ENCODE assay signal across 8 cellular contexts in the genomic region with DNA sequence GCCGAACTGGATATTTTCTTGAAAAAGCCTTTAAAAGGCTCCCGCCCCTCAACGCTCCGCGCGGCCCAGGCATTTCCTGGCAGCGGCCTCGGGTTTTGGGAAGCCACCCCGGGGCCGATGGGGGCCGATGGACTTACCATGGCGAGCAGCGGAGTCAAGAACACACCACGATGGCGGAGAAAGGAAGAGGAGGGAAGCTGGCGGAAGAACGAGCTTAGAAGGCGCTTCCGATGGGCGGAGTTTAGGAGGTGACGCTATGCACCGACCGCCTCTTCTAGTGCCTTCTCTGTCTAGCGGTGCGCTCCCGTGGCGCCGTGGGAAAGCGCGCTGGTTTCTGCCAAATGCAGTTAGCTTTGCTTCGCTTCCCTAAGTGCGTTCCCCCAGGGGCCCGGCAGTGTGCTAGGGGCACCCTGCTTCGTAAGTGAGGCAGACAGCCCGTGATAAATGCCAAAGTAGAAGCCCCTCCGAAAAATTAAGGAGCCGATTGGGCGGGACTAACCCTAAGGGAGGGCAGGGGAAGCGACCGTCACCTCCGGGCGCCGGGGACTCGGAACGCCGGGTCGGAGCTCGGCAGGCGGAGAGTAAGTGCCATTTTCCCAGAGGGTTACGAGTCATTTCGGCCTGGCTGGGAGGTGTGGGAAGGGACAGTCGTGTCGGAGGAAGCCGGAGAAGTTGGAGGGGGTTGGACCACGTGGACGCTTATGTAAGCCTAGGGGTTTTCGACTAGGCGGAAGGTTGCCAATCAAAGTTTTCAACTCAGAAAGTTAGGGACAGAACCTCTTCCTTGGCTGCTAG. TPM values are rescaled to one million over a fixed set of nuclear protein-coding genes. Genes with fewer than 3 reads are reported as not detected.
DNase-seq lines count a peak whose midpoint lies in the region; ATAC-seq and TF ChIP-seq lines count a peak whose summit lies in the region.

A gene (minus strand): TSS at position 194 of the 795 bp plus-strand sequence. CDS start 54 bp downstream, at position 140.

- H3K4me3 ChIP-seq in CD4-positive, alpha-beta memory T cell (ENCODE audit: low read length in 2 of 2), result peak within 1 kb of the TSS; percentile 70 to 83
- peak within 1 kb of the TSS; percentile 55 to 67 (median 67) for H3K4me3 ChIP-seq in right lobe of liver

- ATAC-seq in GM19455 (IDR thresholded peaks at IDR 0.05; ENCODE audit: unreplicated experiment), result peak; percentile 97
- ATAC-seq in right lobe of liver, result peak; percentile 94 to 97 (median 94)

- no peak for TF ChIP-seq CTCF in right lobe of liver (IDR thresholded peaks at IDR 0.05)

- peak within 1 kb of the TSS; percentile 90 for H3K27ac ChIP-seq in CD4-positive, alpha-beta memory T cell (ENCODE audit: low read depth, low read length)
- peak within 1 kb of the TSS; percentile 92 to 98 (median 95) for H3K27ac ChIP-seq in right lobe of liver

- POLR2A ChIA-PET in CD4-positive, alpha-beta memory T cell (lab: Charles Lee; ENCODE audit: partially characterized antibody), result interaction anchor here (0.5 to 3.3 kb wide), 33 partner anchors 16 to 554 kb away, joined by 3 to 65 read pairs (median 4); a partner anchor contains a TSS
- POLR2A ChIA-PET in activated CD4-positive, alpha-beta memory T cell treated with anti-CD3 and anti-CD28 coated beads for 36 hours (lab: Charles Lee), result interaction anchor here (0.7 to 2.2 kb wide), 18 partner anchors 11 to 218 kb away, joined by 3 to 29 read pairs (median 5); a partner anchor contains a TSS

- H3K27me3 Mint-ChIP-seq in CD4-positive, alpha-beta memory T cell, result no peaks in the 10 kb centered on the region
- no peaks in the 10 kb centered on the region for H3K27me3 Mint-ChIP-seq in activated CD4-positive, alpha-beta memory T cell treated with anti-CD3 and anti-CD28 coated beads for 36 hours

- no peaks in the 10 kb centered on the region for H3K27me3 ChIP-seq in CD4-positive, alpha-beta memory T cell (ENCODE audit: insufficient read depth, low read length)
- H3K27me3 ChIP-seq in right lobe of liver, result no peaks in the 10 kb centered on the region

- no peaks in the 10 kb centered on the region for H3K9me3 ChIP-seq in CD4-positive, alpha-beta memory T cell (ENCODE audit: control insufficient read depth in 1 of 2, low read length in 2 of 2)
- H3K9me3 ChIP-seq in right lobe of liver, result no peaks in the 10 kb centered on the region

- H3K36me3 Mint-ChIP-seq in CD4-positive, alpha-beta memory T cell, result peaks cover 15 to 44% of the 10 kb centered on the region in 2 donors
- H3K36me3 Mint-ChIP-seq in activated CD4-positive, alpha-beta memory T cell treated with anti-CD3 and anti-CD28 coated beads for 36 hours, result peaks cover 40% of the 10 kb centered on the region

- peak within 1 kb of the TSS; percentile 96 to 99 (median 98) for H3K27ac Mint-ChIP-seq in CD4-positive, alpha-beta memory T cell
- H3K27ac Mint-ChIP-seq in activated CD4-positive, alpha-beta memory T cell treated with anti-CD3 and anti-CD28 coated beads for 36 hours, result peak within 1 kb of the TSS; percentile 97

- intact Hi-C loops in CD4-positive, alpha-beta memory T cell (cut with micrococcal nuclease), result loop anchor here (1.0 to 5.0 kb wide), 7 partner anchors 35 to 322 kb away; a partner anchor contains a TSS
- intact Hi-C loops in activated CD4-positive, alpha-beta memory T cell treated with anti-CD3 and anti-CD28 coated beads for 36 hours (cut with micrococcal nuclease), result loop anchor here (1.0 to 5.0 kb wide), 11 partner anchors 27 to 274 kb away; a partner anchor contains a TSS
- intact Hi-C loops in right lobe of liver (cut with DNase I), result no loop called here

- H3K4me1 Mint-ChIP-seq in CD4-positive, alpha-beta memory T cell, result peaks cover 10 to 52% (median 22%) of the 10 kb centered on the region in 4 donors
- H3K4me1 Mint-ChIP-seq in activated CD4-positive, alpha-beta memory T cell treated with anti-CD3 and anti-CD28 coated beads for 36 hours (ENCODE audit: low read depth), result peaks cover 20% of the 10 kb centered on the region

- CTCF ChIA-PET in CD4-positive, alpha-beta memory T cell (lab: Charles Lee; ENCODE audit: partially characterized antibody), result interaction anchor here (0.6 to 2.2 kb wide), 12 partner anchors 10 to 309 kb away, joined by 3 to 12 read pairs (median 4); a partner anchor contains a TSS
- CTCF ChIA-PET in activated CD4-positive, alpha-beta memory T cell treated with anti-CD3 and anti-CD28 coated beads for 36 hours (lab: Charles Lee), result interaction anchor here (0.8 to 2.2 kb wide), 9 partner anchors 34 to 322 kb away, joined by 3 to 12 read pairs (median 4); a partner anchor contains a TSS

- no peaks in the 10 kb centered on the region for H3K9me3 Mint-ChIP-seq in CD4-positive, alpha-beta memory T cell
- H3K9me3 Mint-ChIP-seq in activated CD4-positive, alpha-beta memory T cell treated with anti-CD3 and anti-CD28 coated beads for 36 hours, result no peaks in the 10 kb centered on the region

- TF ChIP-seq POLR2A in right lobe of liver (IDR thresholded peaks at IDR 0.05), result peak; percentile 84

- peak within 1 kb of the TSS; percentile 91 to 96 (median 95) for H3K4me3 Mint-ChIP-seq in CD4-positive, alpha-beta memory T cell
- peak within 1 kb of the TSS; percentile 90 for H3K4me3 Mint-ChIP-seq in activated CD4-positive, alpha-beta memory T cell treated with anti-CD3 and anti-CD28 coated beads for 36 hours

- peak; percentile 78 to 89 (median 85) for DNase-seq in CD4-positive, alpha-beta memory T cell
- DNase-seq in HK-2 (ENCODE audit: unreplicated experiment), result peak; percentile 78
- DNase-seq in NCI-H82 treated with DMSO at 0.1 percent for 48 hours (lab: John Stamatoyannopoulos, UW; ENCODE audit: unreplicated experiment), result peak; percentile 92
- peak; percentile 86 for DNase-seq in activated CD4-positive, alpha-beta memory T cell treated with anti-CD3 and anti-CD28 coated beads for 36 hours
- peak; percentile 83 to 92 for DNase-seq in dermis microvascular lymphatic vessel endothelial cell (ENCODE audit: low read depth in 2 of 2)
- DNase-seq in right lobe of liver, result peak; percentile 83 to 88 (median 87)
- peak; percentile 68 to 81 for DNase-seq in stimulated activated CD4-positive, alpha-beta T cell treated with anti-CD3 and anti-CD28 coated beads, Interleukin-4, amount 100 ng/mL, for 4 hours

- peaks cover 40% of the 10 kb centered on the region for H3K4me1 ChIP-seq in CD4-positive, alpha-beta memory T cell (ENCODE audit: insufficient read depth, low read length)
- H3K4me1 ChIP-seq in right lobe of liver, result peaks cover 0 to 6% (median 0%) of the 10 kb centered on the region in 4 donors

- peaks cover 20% of the 10 kb centered on the region for H3K36me3 ChIP-seq in CD4-positive, alpha-beta memory T cell (ENCODE audit: insufficient read depth, low read length)
- peaks cover 0 to 11% (median 0%) of the 10 kb centered on the region in 4 donors for H3K36me3 ChIP-seq in right lobe of liver

- WGBS in right lobe of liver (ENCODE audit: insufficient coverage, low coverage, low lambda C conversion rate, missing lambda C conversion rate), result 26% methylated on average over 44 of the region's 58 CpGs

RNA-seq across cellular contexts. Expression of the gene that starts here (rescaled TPM):
- 1,000 to 10,000 TPM; 3,907 to 4,108 TPM for total RNA-seq in CD4-positive, alpha-beta memory T cell
- polyA plus RNA-seq in CD4-positive, alpha-beta memory T cell, result 1,000 to 10,000 TPM; 3,926 to 4,396 TPM
- 1,000 to 10,000 TPM; 2,669 to 2,681 TPM for total RNA-seq in activated CD4-positive, alpha-beta memory T cell treated with anti-CD3 and anti-CD28 coated beads for 36 hours
- total RNA-seq in dermis microvascular lymphatic vessel endothelial cell, result 2,075 and 2,198 TPM in 2 replicates
- total RNA-seq in right lobe of liver, result 1,000 to 10,000 TPM in 2 of 6 experiments, 100 to 1,000 TPM in 4; 587 to 2,308 (median 667) TPM

Comparison
In these comparisons a context has a peak if more than half of its experiments do, and no peak if none do; other contexts are left out.
1. Peak in every context shown above with its lines: DNase-seq, ATAC-seq, H3K4me3 ChIP-seq and H3K27ac ChIP-seq.
2. intact Hi-C loops: an anchor here in CD4-positive, alpha-beta memory T cell (1.0 to 5.0 kb wide) and activated CD4-positive, alpha-beta memory T cell treated with anti-CD3 and anti-CD28 coated beads for 36 hours (1.0 to 5.0 kb wide); none called in right lobe of liver.